Comparison of ENCODE assay signal across 14 cellular contexts in the genomic region with DNA sequence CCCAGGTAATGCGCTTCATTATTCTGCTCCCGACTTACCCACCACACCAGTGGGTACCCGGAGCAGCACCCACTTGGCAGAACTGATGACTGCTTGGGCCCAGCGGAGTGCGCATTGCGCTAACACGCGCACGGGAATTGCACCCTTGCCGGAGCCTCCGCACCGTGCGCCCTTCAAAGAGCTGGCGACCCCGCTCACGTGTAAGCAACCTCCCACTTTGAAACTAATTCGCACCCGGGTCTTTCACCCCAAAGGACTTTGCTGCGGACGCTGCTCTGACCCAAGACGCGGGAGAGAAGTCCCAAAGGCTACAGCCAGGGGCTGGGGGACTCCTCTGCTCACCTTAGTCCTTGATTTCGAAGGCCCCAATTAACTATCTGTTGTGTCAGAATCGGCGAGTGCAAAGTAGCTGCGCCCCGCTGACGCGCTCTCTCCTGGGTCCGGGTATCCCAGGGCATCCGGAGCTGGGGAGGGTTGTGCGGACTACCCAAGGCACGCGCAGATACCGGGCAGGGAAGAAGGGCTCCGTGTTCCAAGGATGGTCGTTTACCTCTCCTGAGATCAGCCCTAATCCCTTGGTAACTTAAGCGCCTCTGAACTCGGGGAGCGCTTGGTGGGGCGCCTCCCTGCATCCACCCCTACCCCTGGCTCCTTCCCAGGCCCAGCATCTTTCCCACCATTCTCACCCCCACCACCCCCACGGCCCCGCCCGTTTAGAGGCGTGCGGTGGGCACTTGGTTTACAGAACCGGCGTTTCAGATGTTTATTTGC. TPM values are rescaled to one million over a fixed set of nuclear protein-coding genes. Genes with fewer than 3 reads are reported as not detected.
DNase-seq lines count a peak whose midpoint lies in the region; ATAC-seq, FAIRE-seq and TF ChIP-seq lines count a peak whose summit lies in the region.
"Had no signal": no experiment of that assay in that cellular context is flagged by ENCODE, and none has a peak within 500 bp of the region (broad histone marks: within the 10 kb centered on the region; RNA-seq: fewer than 3 reads in every experiment).

No MANE protein-coding gene starts in this region.

- H2AFZ ChIP-seq in fibroblast of lung (ENCODE audit: low read length) = no peak overlapping the region
- H2AFZ ChIP-seq: PC-9 had no signal

- H3K9me3 Mint-ChIP-seq in osteocyte (ENCODE audit: unreplicated experiment) = no peaks in the 10 kb centered on the region
- H3K9me3 Mint-ChIP-seq: activated naive CD4-positive, alpha-beta T cell treated with anti-CD3 and anti-CD28 coated beads, Interleukin-2, amount 10 ng/mL, durations not matched to agents 7 days and 5 days had no signal

- no peak for FAIRE-seq in urothelium cell line (lab: Jason Lieb, UNC)

- TF ChIP-seq CTCF in fibroblast of lung (conservative IDR thresholded peaks at IDR 0.05 in 1 of 2, IDR thresholded peaks at IDR 0.05 in 1 of 2; ENCODE audit: low read depth in 1 of 2, low read length in 2 of 2) (no peak), osteocyte (IDR thresholded peaks at IDR 0.05) (no peak)

- H3K4me1 ChIP-seq in NT2/D1 (ENCODE audit: insufficient read depth, insufficient read length) (peaks cover 10% of the 10 kb centered on the region), fibroblast of lung (ENCODE audit: control insufficient read depth, extremely low read depth, insufficient read depth, low read length) (no peaks in the 10 kb centered on the region)

- H3K27ac Mint-ChIP-seq in osteocyte (ENCODE audit: unreplicated experiment) = no peak overlapping the region
- H3K27ac Mint-ChIP-seq: activated naive CD4-positive, alpha-beta T cell treated with anti-CD3 and anti-CD28 coated beads, Interleukin-2, amount 10 ng/mL, durations not matched to agents 7 days and 5 days had no signal

- no peak overlapping the region for H3K27ac ChIP-seq in fibroblast of lung (ENCODE audit: insufficient read depth, low read length)
- H3K27ac ChIP-seq: C4-2B, epithelial cell of prostate, PC-9 had no signal

- H4K20me1 ChIP-seq in fibroblast of lung (ENCODE audit: control insufficient read depth, extremely low read depth, insufficient read depth, low read length) = no peaks in the 10 kb centered on the region

- DNase-seq in COLO668 (lab: John Stamatoyannopoulos, UW; ENCODE audit: unreplicated experiment) = peak; percentile 26
- DNase-seq in NT2/D1 (ENCODE audit: low read depth, low spot score) = no peak
- no peak for DNase-seq in fibroblast of lung (ENCODE audit: low read depth in 2 of 2)
- DNase-seq in osteocyte (ENCODE audit: extremely low spot score, unreplicated experiment) = no peak
- no peak for DNase-seq in NCI-H774 (lab: John Stamatoyannopoulos, UW)
- DNase-seq in NCI-H1048 (lab: John Stamatoyannopoulos, UW) = no peak
- no peak for DNase-seq in urothelium cell line (ENCODE audit: low spot score)
- DNase-seq: activated CD4-positive, CD25-positive, alpha-beta regulatory T cell; activated naive CD4-positive, alpha-beta T cell treated with anti-CD3 and anti-CD28 coated beads, Interleukin-2, amount 10 ng/mL, durations not matched to agents 7 days and 5 days; NCI-H1417 treated with DMSO at 0.1 percent for 48 hours had no signal

- peak overlapping the region; percentile 37 for H3K4me3 ChIP-seq in NT2/D1 (ENCODE audit: insufficient read length, low read depth)
- peak overlapping the region in 1 of 4 experiments; percentile 39 for H3K4me3 ChIP-seq in fibroblast of lung (replicated peaks in 1 of 4; ENCODE audit: control extremely low read depth in 1 of 4, insufficient read depth in 1 of 4, low read depth in 3 of 4, low read length in 4 of 4)
- H3K4me3 ChIP-seq: PC-9 had no signal

- ATAC-seq in GM21717 (IDR thresholded peaks at IDR 0.05; ENCODE audit: unreplicated experiment) = no peak

- no peaks in the 10 kb centered on the region for H3K9me3 ChIP-seq in NT2/D1 (ENCODE audit: insufficient read depth, low read length)
- no peaks in the 10 kb centered on the region for H3K9me3 ChIP-seq in fibroblast of lung (ENCODE audit: control insufficient read depth, insufficient read depth, low read depth, low read length)

- peaks cover 78% of the 10 kb centered on the region for H3K27me3 ChIP-seq in NT2/D1 (ENCODE audit: insufficient read depth, insufficient read length)
- H3K27me3 ChIP-seq in fibroblast of lung (ENCODE audit: control insufficient read depth, insufficient read depth, low read length) = peaks cover 63% of the 10 kb centered on the region

- H3K4me1 Mint-ChIP-seq in osteocyte (ENCODE audit: unreplicated experiment) = peaks cover 31% of the 10 kb centered on the region

- H3K79me2 ChIP-seq in fibroblast of lung (ENCODE audit: control insufficient read depth, insufficient read depth, low read length) = no peaks in the 10 kb centered on the region

- H3K36me3 Mint-ChIP-seq in osteocyte (ENCODE audit: unreplicated experiment) = peaks cover 2% of the 10 kb centered on the region

- peak overlapping the region; percentile 66 for H3K4me2 ChIP-seq in fibroblast of lung (ENCODE audit: extremely low read depth, insufficient read depth, low read length)
- H3K4me2 ChIP-seq: PC-9 had no signal

- peaks cover 94% of the 10 kb centered on the region for H3K27me3 Mint-ChIP-seq in osteocyte (ENCODE audit: unreplicated experiment)

- H3K9ac ChIP-seq in NT2/D1 (ENCODE audit: insufficient read length, low read depth) (peak overlapping the region; percentile 37), fibroblast of lung (ENCODE audit: insufficient read depth, low read length) (no peak overlapping the region)

- H3K4me3 Mint-ChIP-seq in osteocyte (ENCODE audit: unreplicated experiment) = peak overlapping the region; percentile 51
- H3K4me3 Mint-ChIP-seq: activated naive CD4-positive, alpha-beta T cell treated with anti-CD3 and anti-CD28 coated beads, Interleukin-2, amount 10 ng/mL, durations not matched to agents 7 days and 5 days had no signal

- no peaks in the 10 kb centered on the region for H3K36me3 ChIP-seq in NT2/D1 (ENCODE audit: insufficient read depth, insufficient read length, low read length)
- no peaks in the 10 kb centered on the region for H3K36me3 ChIP-seq in fibroblast of lung (ENCODE audit: control insufficient read depth, insufficient read depth, low read length)

RNA-seq across cellular contexts. Expression of a gene that starts 13.1 kb away (rescaled TPM):
- total RNA-seq in fibroblast of lung (13.9 and 28.1 TPM in 2 replicates), osteocyte (11.6 and 12.8 TPM in 2 replicates)
- polyA plus RNA-seq in fibroblast of lung = 3.8 and 7.2 TPM in 2 replicates
- polyA plus RNA-seq in fibroblast of lung (2012) = 3.8 and 4.7 TPM in 2 replicates
- 32.8 and 45.0 TPM in 2 replicates for polyA minus RNA-seq in fibroblast of lung (ENCODE audit: low replicate concordance)
